In genomic region chr10:89224697-89225443, GRCh38 we compare ENCODE assay signal across 10 cellular contexts. TPM values are rescaled to one million over a fixed set of nuclear protein-coding genes. Genes with fewer than 3 reads are reported as not detected.
DNase-seq lines count a peak whose midpoint lies in the region; ATAC-seq, FAIRE-seq and TF ChIP-seq lines count a peak whose summit lies in the region.
"Had no signal": no experiment of that assay in that cellular context is flagged by ENCODE, and none has a peak within 500 bp of the region (broad histone marks: within the 10 kb centered on the region; RNA-seq: fewer than 3 reads in every experiment).

No MANE protein-coding gene starts in this region.

- no peaks in the 10 kb centered on the region for H3K27me3 ChIP-seq in CD4-positive, alpha-beta memory T cell (ENCODE audit: insufficient read depth, low read length)
- H3K27me3 ChIP-seq in pancreas = no peaks in the 10 kb centered on the region

- no peaks in the 10 kb centered on the region for H3K27me3 Mint-ChIP-seq in CD4-positive, alpha-beta memory T cell
- no peaks in the 10 kb centered on the region for H3K27me3 Mint-ChIP-seq in activated CD8-positive, alpha-beta T cell treated with anti-CD3 and anti-CD28 coated beads for 36 hours
- no peaks in the 10 kb centered on the region for H3K27me3 Mint-ChIP-seq in activated naive CD4-positive, alpha-beta T cell treated with anti-CD3 and anti-CD28 coated beads, Interleukin-2, amount 10 ng/mL, durations not matched to agents 7 days and 5 days

- POLR2A ChIA-PET in CD4-positive, alpha-beta memory T cell (lab: Charles Lee; ENCODE audit: partially characterized antibody) = interaction anchor here (1.2 kb wide), 1 partner anchor 234 kb away, joined by 3 read pairs; the partner anchor contains the start of gene FAS
- POLR2A ChIA-PET in activated CD8-positive, alpha-beta T cell treated with anti-CD3 and anti-CD28 coated beads for 36 hours (lab: Charles Lee) = interaction anchor here (1.0 kb wide), 1 partner anchor 13 kb away, joined by 3 read pairs; no protein-coding TSS in a partner anchor

- H3K27ac Mint-ChIP-seq in CD4-positive, alpha-beta memory T cell = peak overlapping the region in 2 of 7 donors; percentile 10 to 23
- peak overlapping the region; percentile 39 for H3K27ac Mint-ChIP-seq in activated CD8-positive, alpha-beta T cell treated with anti-CD3 and anti-CD28 coated beads for 36 hours
- H3K27ac Mint-ChIP-seq in activated naive CD4-positive, alpha-beta T cell treated with anti-CD3 and anti-CD28 coated beads, Interleukin-2, amount 10 ng/mL, durations not matched to agents 7 days and 5 days = no peak overlapping the region

- H3K4me3 ChIP-seq in CD4-positive, alpha-beta memory T cell (ENCODE audit: low read length in 2 of 2) = no peak overlapping the region
- H3K4me3 ChIP-seq in pancreas = peak overlapping the region in 1 of 4 donors; percentile 13

- H3K9me3 Mint-ChIP-seq in CD4-positive, alpha-beta memory T cell = no peaks in the 10 kb centered on the region
- H3K9me3 Mint-ChIP-seq in activated CD8-positive, alpha-beta T cell treated with anti-CD3 and anti-CD28 coated beads for 36 hours = no peaks in the 10 kb centered on the region
- H3K9me3 Mint-ChIP-seq in activated naive CD4-positive, alpha-beta T cell treated with anti-CD3 and anti-CD28 coated beads, Interleukin-2, amount 10 ng/mL, durations not matched to agents 7 days and 5 days = no peaks in the 10 kb centered on the region

- peak overlapping the region; percentile 20 to 71 (median 46) for H3K4me3 Mint-ChIP-seq in CD4-positive, alpha-beta memory T cell
- peak overlapping the region; percentile 23 for H3K4me3 Mint-ChIP-seq in activated CD8-positive, alpha-beta T cell treated with anti-CD3 and anti-CD28 coated beads for 36 hours
- no peak overlapping the region for H3K4me3 Mint-ChIP-seq in activated naive CD4-positive, alpha-beta T cell treated with anti-CD3 and anti-CD28 coated beads, Interleukin-2, amount 10 ng/mL, durations not matched to agents 7 days and 5 days

- no peak for TF ChIP-seq CTCF in activated CD8-positive, alpha-beta T cell treated with anti-CD3 and anti-CD28 coated beads for 36 hours (IDR thresholded peaks at IDR 0.05)
- TF ChIP-seq CTCF in pancreas (IDR thresholded peaks at IDR 0.05) = no peak

- CTCF ChIA-PET in CD4-positive, alpha-beta memory T cell (lab: Charles Lee; ENCODE audit: partially characterized antibody) = interaction anchor here (0.9 to 2.0 kb wide), 3 partner anchors 9 to 390 kb away, joined by 3 to 6 read pairs (median 5); no protein-coding TSS in a partner anchor
- CTCF ChIA-PET in activated CD8-positive, alpha-beta T cell treated with anti-CD3 and anti-CD28 coated beads for 36 hours (lab: Charles Lee) = interaction anchor here (0.9 to 2.3 kb wide), 5 partner anchors 9 to 294 kb away, joined by 3 to 6 read pairs (median 3); no protein-coding TSS in a partner anchor
- CTCF ChIA-PET in activated naive CD4-positive, alpha-beta T cell treated with anti-CD3 and anti-CD28 coated beads, Interleukin-2, amount 10 ng/mL, durations not matched to agents 7 days and 5 days (lab: Charles Lee) = interaction anchor here (1.2 to 1.7 kb wide), 2 partner anchors 10 to 195 kb away, joined by 3 to 6 read pairs; no protein-coding TSS in a partner anchor

- H3K4me1 ChIP-seq in CD4-positive, alpha-beta memory T cell (ENCODE audit: insufficient read depth, low read length) = no peaks in the 10 kb centered on the region
- H3K4me1 ChIP-seq in pancreas = no peaks in the 10 kb centered on the region

- intact Hi-C loops in CD4-positive, alpha-beta memory T cell (cut with micrococcal nuclease) = no loop called here
- intact Hi-C loops in activated CD8-positive, alpha-beta T cell treated with anti-CD3 and anti-CD28 coated beads for 36 hours (cut with micrococcal nuclease) = no loop called here
- intact Hi-C loops in pancreas (cut with DNase I) = no loop called here

- H3K4me1 Mint-ChIP-seq in CD4-positive, alpha-beta memory T cell = peaks cover 0 to 12% (median 0%) of the 10 kb centered on the region in 4 donors
- peaks cover 9% of the 10 kb centered on the region for H3K4me1 Mint-ChIP-seq in activated CD8-positive, alpha-beta T cell treated with anti-CD3 and anti-CD28 coated beads for 36 hours (ENCODE audit: low read depth)
- no peaks in the 10 kb centered on the region for H3K4me1 Mint-ChIP-seq in activated naive CD4-positive, alpha-beta T cell treated with anti-CD3 and anti-CD28 coated beads, Interleukin-2, amount 10 ng/mL, durations not matched to agents 7 days and 5 days

- WGBS in pancreas, 2 donors = 48 to 60% methylated on average over 18 of the region's 18 CpGs

- TF ChIP-seq POLR2A in GM12891 (IDR thresholded peaks at IDR 0.05; ENCODE audit: low read depth, low read length) = no peak

- H3K36me3 ChIP-seq in CD4-positive, alpha-beta memory T cell (ENCODE audit: insufficient read depth, low read length) = peaks cover 11% of the 10 kb centered on the region
- H3K36me3 ChIP-seq in pancreas = no peaks in the 10 kb centered on the region

- H3K36me3 Mint-ChIP-seq in CD4-positive, alpha-beta memory T cell = peaks cover 47 to 57% of the 10 kb centered on the region in 2 donors
- H3K36me3 Mint-ChIP-seq in activated CD8-positive, alpha-beta T cell treated with anti-CD3 and anti-CD28 coated beads for 36 hours (ENCODE audit: low read depth) = peaks cover 16% of the 10 kb centered on the region
- H3K36me3 Mint-ChIP-seq in activated naive CD4-positive, alpha-beta T cell treated with anti-CD3 and anti-CD28 coated beads, Interleukin-2, amount 10 ng/mL, durations not matched to agents 7 days and 5 days = peaks cover 14% of the 10 kb centered on the region

- no peak overlapping the region for H3K27ac ChIP-seq in CD4-positive, alpha-beta memory T cell (ENCODE audit: low read depth, low read length)
- peak overlapping the region in 2 of 4 donors; percentile 13 to 52 for H3K27ac ChIP-seq in pancreas
- H3K27ac ChIP-seq: HL-60 had no signal

- H3K9me3 ChIP-seq in CD4-positive, alpha-beta memory T cell (ENCODE audit: control insufficient read depth in 1 of 2, low read length in 2 of 2) = no peaks in the 10 kb centered on the region
- no peaks in the 10 kb centered on the region for H3K9me3 ChIP-seq in pancreas

- no peak for FAIRE-seq in pancreas (lab: Jason Lieb, UNC)
- no peak for FAIRE-seq in GM12891 (lab: Jason Lieb, UNC)

- no peak for DNase-seq in CD4-positive, alpha-beta memory T cell
- peak; percentile 33 for DNase-seq in activated CD8-positive, alpha-beta T cell treated with anti-CD3 and anti-CD28 coated beads for 36 hours
- DNase-seq in globus pallidus (ENCODE audit: low spot score) = peak; percentile 83
- peak in 1 of 6 donors; percentile 31 for DNase-seq in pancreas
- no peak for DNase-seq in GM12891 (ENCODE audit: insufficient read length, low spot score)
- no peak for DNase-seq in activated naive CD4-positive, alpha-beta T cell treated with anti-CD3 and anti-CD28 coated beads, Interleukin-2, amount 10 ng/mL, durations not matched to agents 7 days and 5 days
- no peak for DNase-seq in activated CD4-positive, alpha-beta T cell treated with anti-CD3 and anti-CD28 coated beads, Interleukin-2, amount 50 U/mL, for 48 hours
- DNase-seq: cerebellar nuclear complex had no signal

- ATAC-seq in activated CD8-positive, alpha-beta T cell treated with anti-CD3 and anti-CD28 coated beads for 36 hours = peak; percentile 61
- ATAC-seq in pancreas (peak in 3 of 4 donors; percentile 41 to 71 (median 69)), GM19324 (IDR thresholded peaks at IDR 0.05; ENCODE audit: low FRiP score, unreplicated experiment) (no peak)

TF ChIP-seq in GM12891, 5 proteins besides CTCF, POLR2A, EP300 and RAD21:
- TF ChIP-seq PAX5 (IDR thresholded peaks at IDR 0.05; ENCODE audit: insufficient read depth, low read length, severe bottlenecking) (no peak), TAF1 (IDR thresholded peaks at IDR 0.05; ENCODE audit: low read depth, low read length) (no peak), POU2F2 (IDR thresholded peaks at IDR 0.05; ENCODE audit: low read depth, low read length) (no peak), SPI1 (IDR thresholded peaks at IDR 0.05; ENCODE audit: low read depth, low read length) (no peak), POLR2AphosphoS5 (IDR thresholded peaks at IDR 0.05; ENCODE audit: low read depth, low read length) (no peak)

RNA-seq across cellular contexts. Expression of gene CH25H, which starts 17.8 kb away (rescaled TPM):
- not detected for total RNA-seq in CD4-positive, alpha-beta memory T cell
- under 1 TPM; 0.10 to 0.46 TPM for polyA plus RNA-seq in CD4-positive, alpha-beta memory T cell
- not detected for total RNA-seq in activated CD8-positive, alpha-beta T cell treated with anti-CD3 and anti-CD28 coated beads for 36 hours
- total RNA-seq in pancreas = 1 to 10 TPM in 1 of 6 donors, under 1 TPM in 4, not detected in 1; 0.32 to 1.9 (median 0.46) TPM
- polyA plus RNA-seq in pancreas = under 1 TPM; 0.49 to 0.92 TPM
- polyA plus RNA-seq in GM12891 (2012; ENCODE audit: low read depth, missing spikeins) = not detected

RNA-seq across cellular contexts. Expression of gene LIPA, which starts 26.7 kb away (rescaled TPM):
- total RNA-seq in CD4-positive, alpha-beta memory T cell = 10 to 100 TPM; 55.5 to 60.2 TPM
- polyA plus RNA-seq in CD4-positive, alpha-beta memory T cell = 100 to 1,000 TPM in 1 of 2 donors, 10 to 100 TPM in 1; 91.3 to 147 TPM
- total RNA-seq in activated CD8-positive, alpha-beta T cell treated with anti-CD3 and anti-CD28 coated beads for 36 hours = 10 to 100 TPM; 20.4 to 20.7 TPM
- total RNA-seq in pancreas = 10 to 100 TPM; 11.7 to 52.6 (median 17.6) TPM
- polyA plus RNA-seq in pancreas = 10 to 100 TPM in 1 of 2 donors, 1 to 10 TPM in 1; 4.7 to 18.1 TPM
- 22.6 TPM for polyA plus RNA-seq in GM12891 (2012; ENCODE audit: low read depth, missing spikeins)

Comparison
In these comparisons a context has a peak if more than half of its experiments do, and no peak if none do; other contexts are left out.
1. DNase-seq: peak in activated CD8-positive, alpha-beta T cell treated with anti-CD3 and anti-CD28 coated beads for 36 hours (single experiment) and globus pallidus (single experiment); none in CD4-positive, alpha-beta memory T cell (0 of 5), GM12891 (single experiment), activated naive CD4-positive, alpha-beta T cell treated with anti-CD3 and anti-CD28 coated beads, Interleukin-2, amount 10 ng/mL, durations not matched to agents 7 days and 5 days (single experiment) and activated CD4-positive, alpha-beta T cell treated with anti-CD3 and anti-CD28 coated beads, Interleukin-2, amount 50 U/mL, for 48 hours (0 of 2).